ENCODE assay signal across 9 cellular contexts in genomic region chr1:183609313-183609712, GRCh38. TPM values are rescaled to one million over a fixed set of nuclear protein-coding genes. Genes with fewer than 3 reads are reported as not detected.
DNase-seq lines count a peak whose midpoint lies in the region; ATAC-seq, FAIRE-seq and TF ChIP-seq lines count a peak whose summit lies in the region.
"Had no signal": no experiment of that assay in that cellular context is flagged by ENCODE, and none has a peak within 500 bp of the region (broad histone marks: within the 10 kb centered on the region; RNA-seq: fewer than 3 reads in every experiment).

No MANE protein-coding gene starts in this region.

- H3K79me2 ChIP-seq in DND-41 (ENCODE audit: insufficient read depth, low read length), result no peaks in the 10 kb centered on the region

- H3K27me3 ChIP-seq in DND-41 (ENCODE audit: insufficient read depth, low read length, poor library complexity), result peaks cover 9% of the 10 kb centered on the region

- peak; percentile 9 for TF ChIP-seq CTCF in DND-41 (IDR thresholded peaks at IDR 0.05; ENCODE audit: borderline replicate concordance, extremely low read depth, low read length, poor library complexity, severe bottlenecking)
- peak; percentile 56 for TF ChIP-seq CTCF in astrocyte of the cerebellum (IDR thresholded peaks at IDR 0.05; ENCODE audit: low read depth, low read length, missing control alignments)
- peak; percentile 41 for TF ChIP-seq CTCF in kidney (IDR thresholded peaks at IDR 0.05; ENCODE audit: borderline replicate concordance, extremely low read depth, insufficient read depth)

- intact Hi-C loops in kidney (cut with DNase I), result no loop called here

- H3K4me1 ChIP-seq in DND-41 (ENCODE audit: insufficient read depth, low read length) (no peaks in the 10 kb centered on the region), kidney (ENCODE audit: control insufficient read depth in 1 of 2, insufficient read depth in 1 of 2, low read depth in 1 of 2, low read length in 2 of 2) (no peaks in the 10 kb centered on the region)

- no peak overlapping the region for H3K4me2 ChIP-seq in DND-41 (ENCODE audit: insufficient read depth, low read length)

- DNase-seq in DND-41, result no peak
- DNase-seq in MV-4-11 (lab: John Stamatoyannopoulos, UW), result peak; percentile 92
- DNase-seq in astrocyte of the cerebellum (ENCODE audit: low read depth), result no peak
- no peak for DNase-seq in kidney
- DNase-seq in H54 (ENCODE audit: insufficient read length, low spot score), result no peak
- no peak for DNase-seq in effector CD4-positive, alpha-beta T cell

- no peak for TF ChIP-seq POLR2A in H54 (IDR thresholded peaks at IDR 0.05; ENCODE audit: low read depth, low read length)

- H3K9ac ChIP-seq in DND-41 (ENCODE audit: low read depth, low read length) (no peak overlapping the region), kidney (ENCODE audit: low read length in 2 of 2) (no peak overlapping the region)

- H4K20me1 ChIP-seq in DND-41 (ENCODE audit: insufficient read depth, low read length), result no peaks in the 10 kb centered on the region

- no peak overlapping the region for H3K4me3 ChIP-seq in DND-41 (ENCODE audit: low read depth in 1 of 2, low read length in 2 of 2)
- H3K4me3 ChIP-seq in astrocyte of the cerebellum (ENCODE audit: low read depth, low read length), result no peak overlapping the region
- no peak overlapping the region for H3K4me3 ChIP-seq in kidney (ENCODE audit: low read length in 2 of 2)

- FAIRE-seq in kidney (lab: Jason Lieb, UNC) (no peak), H54 (lab: Jason Lieb, UNC) (no peak)
- FAIRE-seq: TTC549 had no signal

- H3K27ac ChIP-seq in DND-41 (ENCODE audit: low read length) (no peak overlapping the region), kidney (ENCODE audit: low read depth in 2 of 2, low read length in 2 of 2) (no peak overlapping the region), temporal lobe (ENCODE audit: low read depth, low read length) (peak overlapping the region; percentile 57)

- no peaks in the 10 kb centered on the region for H3K9me3 ChIP-seq in DND-41 (ENCODE audit: insufficient read depth, low read length, severe bottlenecking)
- no peaks in the 10 kb centered on the region for H3K9me3 ChIP-seq in kidney (ENCODE audit: control insufficient read depth in 1 of 2, low read length in 2 of 2)

- no peak for ATAC-seq in DND-41 (ENCODE audit: insufficient read depth, low read depth)
- peak; percentile 55 for ATAC-seq in GM21529 (IDR thresholded peaks at IDR 0.05; ENCODE audit: unreplicated experiment)

- H3K36me3 ChIP-seq in DND-41 (ENCODE audit: insufficient read depth, low read length) (no peaks in the 10 kb centered on the region), kidney (ENCODE audit: control insufficient read depth in 1 of 2, insufficient read depth in 2 of 2, low read length in 2 of 2) (no peaks in the 10 kb centered on the region)

- in situ Hi-C loops in astrocyte of the cerebellum (cut with HindIII; ENCODE audit: low sequenced_read_pairs), result no loop called here

- no peak overlapping the region for H2AFZ ChIP-seq in DND-41 (ENCODE audit: low read depth, low read length)

RNA-seq across cellular contexts. Expression of gene NCF2, which starts 19.1 kb away (rescaled TPM):
- total RNA-seq in kidney (16.7 TPM), temporal lobe (1.7 TPM)
- polyA plus RNA-seq in kidney (ENCODE audit: insufficient read depth, low read depth, low replicate concordance), result 2.5 TPM

RNA-seq across cellular contexts. Expression of gene ARPC5, which starts 26.3 kb away (rescaled TPM):
- total RNA-seq in kidney (107 TPM), temporal lobe (66.4 TPM)
- polyA plus RNA-seq in kidney (ENCODE audit: insufficient read depth, low read depth, low replicate concordance), result 75.9 TPM

RNA-seq across cellular contexts. Expression of gene APOBEC4, which starts 43.8 kb away (rescaled TPM):
- total RNA-seq in kidney, result not detected
- polyA plus RNA-seq in kidney (ENCODE audit: insufficient read depth, low read depth, low replicate concordance), result not detected
- not detected for total RNA-seq in temporal lobe
